In the genomic region with DNA sequence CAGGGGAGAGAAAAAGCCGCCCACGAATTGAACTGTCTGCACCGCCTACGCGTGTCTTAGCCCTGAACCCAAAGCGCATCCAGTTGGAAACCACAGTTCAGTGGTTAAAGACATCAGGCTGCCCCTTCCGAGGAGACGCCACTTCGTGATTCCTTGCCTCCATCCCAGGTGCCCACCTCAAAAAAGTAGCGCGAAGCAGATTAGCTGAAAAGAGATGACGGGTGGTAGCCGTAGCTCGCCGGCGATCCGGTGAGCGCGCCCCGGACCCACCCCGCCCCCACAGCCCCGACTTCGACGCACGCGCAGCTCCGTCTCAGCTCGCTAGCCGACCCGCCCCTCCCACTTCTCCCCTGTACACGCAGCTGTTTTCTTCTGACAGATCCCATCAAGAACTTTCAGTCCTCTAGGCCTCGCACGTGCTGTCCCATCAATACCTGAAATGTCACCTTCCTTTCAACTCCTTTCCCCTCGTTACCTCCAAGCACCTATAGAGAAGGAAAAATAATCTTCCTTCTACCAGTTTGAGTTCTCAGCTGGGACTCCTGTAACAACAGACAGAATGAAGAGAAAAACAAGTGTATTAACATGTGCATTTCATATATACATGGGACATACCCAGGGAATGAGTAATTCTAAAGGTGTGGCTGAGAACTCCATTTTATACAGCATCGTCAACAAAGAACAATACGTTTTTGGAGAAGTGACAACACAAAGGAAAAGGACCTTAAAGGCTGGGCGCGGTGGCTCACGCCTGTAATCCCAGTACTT, we compare ENCODE assay signal across 8 cellular contexts. TPM values are rescaled to one million over a fixed set of nuclear protein-coding genes. Genes with fewer than 3 reads are reported as not detected.
DNase-seq lines count a peak whose midpoint lies in the region; ATAC-seq and TF ChIP-seq lines count a peak whose summit lies in the region.

No MANE protein-coding gene starts in this region.

- intact Hi-C loops in spleen (cut with DNase I; ENCODE audit: low total_unique reads) = loop anchor here (10.0 kb wide), 1 partner anchor 54 kb away; a partner anchor contains a TSS

- H3K27ac ChIP-seq in spleen = peak overlapping the region; percentile 79 to 94 (median 87)

- peak; percentile 32 for ATAC-seq in HG03025 (IDR thresholded peaks at IDR 0.05; ENCODE audit: low FRiP score, unreplicated experiment)

- H3K36me3 ChIP-seq in spleen = no peaks in the 10 kb centered on the region

- TF ChIP-seq POLR2A in spleen (IDR thresholded peaks at IDR 0.05) = no peak

- H3K4me1 ChIP-seq in spleen = peaks cover 24 to 73% (median 37%) of the 10 kb centered on the region in 6 donors

- WGBS in spleen, 5 donors = 5 to 7% (median 6%) methylated on average over 38 to 39 of the region's 39 CpGs

- peaks cover 0 to 16% (median 0%) of the 10 kb centered on the region in 7 donors for H3K27me3 ChIP-seq in spleen (replicated peaks in 1 of 7)

- H3K9me3 ChIP-seq in spleen = no peaks in the 10 kb centered on the region

- TF ChIP-seq CTCF in WI38 (IDR thresholded peaks at IDR 0.05; ENCODE audit: low read depth, low read length) = no peak
- no peak for TF ChIP-seq CTCF in cardiac fibroblast (IDR thresholded peaks at IDR 0.05; ENCODE audit: low read depth, low read length)
- TF ChIP-seq CTCF in spleen (IDR thresholded peaks at IDR 0.05 in 8 of 11, conservative IDR thresholded peaks at IDR 0.05 in 3 of 11) = no peak

- DNase-seq in NCI-H187 (lab: John Stamatoyannopoulos, UW) = peak; percentile 51 to 69
- no peak for DNase-seq in NCI-H187 treated with DMSO at 0.1 percent for 48 hours (lab: John Stamatoyannopoulos, UW)
- DNase-seq in NCI-H2171 treated with DMSO at 0.1 percent for 48 hours (lab: John Stamatoyannopoulos, UW) = peak; percentile 86
- peak; percentile 85 to 89 for DNase-seq in cardiac fibroblast (ENCODE audit: low read depth in 2 of 2)
- peak; percentile 89 for DNase-seq in iris pigment epithelial cell (ENCODE audit: low read depth)
- DNase-seq in spleen = peak; percentile 94

- peak overlapping the region; percentile 85 for H3K4me3 ChIP-seq in WI38 (ENCODE audit: low read depth, low read length)
- peak overlapping the region; percentile 93 to 97 for H3K4me3 ChIP-seq in cardiac fibroblast (replicated peaks in 1 of 2; ENCODE audit: low read depth in 2 of 2, low read length in 2 of 2)
- H3K4me3 ChIP-seq in spleen = peak overlapping the region; percentile 70 to 94 (median 83)

RNA-seq across cellular contexts. Expression of a gene that starts 49.5 kb away (rescaled TPM):
- not detected for total RNA-seq in spleen
- polyA plus RNA-seq in spleen = not detected

RNA-seq across cellular contexts. Expression of a gene that starts 54.7 kb away (rescaled TPM):
- total RNA-seq in spleen = 10 to 100 TPM; 33.9 to 39.9 (median 35.6) TPM
- polyA plus RNA-seq in spleen = 10 to 100 TPM in 1 of 3 donors, 1 to 10 TPM in 2; 7.0 to 10.6 (median 8.9) TPM

RNA-seq across cellular contexts. Expression of a gene that starts 57.5 kb away (rescaled TPM):
- not detected for total RNA-seq in spleen
- polyA plus RNA-seq in spleen = not detected
